Comparison of ENCODE assay signal across 8 cellular contexts in genomic region chr5:88140863-88141694, GRCh38.
DNase-seq lines count a peak whose midpoint lies in the region; ATAC-seq lines count a peak whose summit lies in the region.

No MANE protein-coding gene starts in this region.

- H3K9ac ChIP-seq in HUES48 (ENCODE audit: low read depth, low read length) = peak overlapping the region; percentile 10; the same call in 1 of the 2 replicates

- H3K4me1 ChIP-seq in HUES48 (ENCODE audit: control insufficient read depth, insufficient read depth, low read length) = peaks cover 47% of the 10 kb centered on the region

- no peaks in the 10 kb centered on the region for H3K36me3 ChIP-seq in HUES48 (ENCODE audit: control insufficient read depth, insufficient read depth, low read length)

- no peak overlapping the region for H3K27ac ChIP-seq in HUES48 (ENCODE audit: low read depth, low read length)

- ATAC-seq in GM21515 (IDR thresholded peaks at IDR 0.05; ENCODE audit: unreplicated experiment) = peak; percentile 92

- peaks cover 62% of the 10 kb centered on the region for H3K27me3 ChIP-seq in HUES48 (ENCODE audit: control insufficient read depth, insufficient read depth, low read length)

- H3K9me3 ChIP-seq in HUES48 (ENCODE audit: control insufficient read depth, insufficient read depth, low read length) = no peaks in the 10 kb centered on the region

- DNase-seq in D341Med (ENCODE audit: low spot score) (peak; percentile 95), NOMO-1 treated with DMSO at 0.1 percent for 48 hours (lab: John Stamatoyannopoulos, UW; ENCODE audit: unreplicated experiment) (peak; percentile 97), epidermal melanocyte (ENCODE audit: insufficient read length, low spot score) (peak; percentile 68), midbrain (lab: John Stamatoyannopoulos, UW) (peak; percentile 99)
- DNase-seq in activated CD8-positive, alpha-beta memory T cell treated with anti-CD3 and anti-CD28 coated beads, Interleukin-2, amount 50 U/mL, for 24 hours (ENCODE audit: extremely low read depth) = peak; percentile 62
- peak; percentile 61 for DNase-seq in stimulated activated CD8-positive, alpha-beta memory T cell treated with anti-CD3 and anti-CD28 coated beads, Interleukin-15, amount 100 ng/mL, for 24 hours (ENCODE audit: low read depth)

- peak overlapping the region; percentile 71 for H3K4me3 ChIP-seq in HUES48 (ENCODE audit: low read depth, low read length)
